8 cellular contexts compared by ENCODE assay signal in genomic region chrX:107701493-107702121, GRCh38.
DNase-seq lines count a peak whose midpoint lies in the region; ATAC-seq and TF ChIP-seq lines count a peak whose summit lies in the region.

No MANE protein-coding gene starts in this region.

- H3K36me3 Mint-ChIP-seq in stimulated activated effector memory CD8-positive, alpha-beta T cell treated with anti-CD3 and anti-CD28 coated beads, Interleukin-12 subunit alpha, Interleukin-12 subunit beta, amount 100 ng/mL, for 72 hours: no peaks in the 10 kb centered on the region

- no peak for TF ChIP-seq CTCF in suprapubic skin (IDR thresholded peaks at IDR 0.05)

- peaks cover 25% of the 10 kb centered on the region for H3K4me1 Mint-ChIP-seq in stimulated activated effector memory CD8-positive, alpha-beta T cell treated with anti-CD3 and anti-CD28 coated beads, Interleukin-12 subunit alpha, Interleukin-12 subunit beta, amount 100 ng/mL, for 72 hours

- H3K9me3 ChIP-seq in suprapubic skin: no peaks in the 10 kb centered on the region

- WGBS in suprapubic skin: 82% methylated on average over 1 of the region's 1 CpG

- no peak overlapping the region for H3K4me3 ChIP-seq in suprapubic skin

- no peak overlapping the region for H3K27ac Mint-ChIP-seq in stimulated activated effector memory CD8-positive, alpha-beta T cell treated with anti-CD3 and anti-CD28 coated beads, Interleukin-12 subunit alpha, Interleukin-12 subunit beta, amount 100 ng/mL, for 72 hours

- peak overlapping the region; percentile 82 for H3K27ac ChIP-seq in suprapubic skin

- peaks cover 24% of the 10 kb centered on the region for H3K4me1 ChIP-seq in suprapubic skin

- H3K27me3 ChIP-seq in suprapubic skin: no peaks in the 10 kb centered on the region

- no peaks in the 10 kb centered on the region for H3K36me3 ChIP-seq in suprapubic skin

- H3K4me3 Mint-ChIP-seq in stimulated activated effector memory CD8-positive, alpha-beta T cell treated with anti-CD3 and anti-CD28 coated beads, Interleukin-12 subunit alpha, Interleukin-12 subunit beta, amount 100 ng/mL, for 72 hours: no peak overlapping the region

- peak in 1 of 2 donors; percentile 12 for TF ChIP-seq POLR2A in suprapubic skin (IDR thresholded peaks at IDR 0.05)

- DNase-seq in SKM-1 treated with dmso at 0.1 percent for 144 hours (lab: John Stamatoyannopoulos, UW; ENCODE audit: unreplicated experiment) (peak; percentile 80), suprapubic skin (ENCODE audit: low spot score in 2 of 2) (peak in 1 of 2 donors; percentile 40), hippocampal formation (lab: John Stamatoyannopoulos, UW) (no peak), AG08395 (ENCODE audit: low spot score) (no peak), globus pallidus (ENCODE audit: low spot score) (no peak)
- DNase-seq in stimulated activated effector memory CD8-positive, alpha-beta T cell treated with anti-CD3 and anti-CD28 coated beads, Interleukin-12 subunit alpha, Interleukin-12 subunit beta, amount 100 ng/mL, for 72 hours (ENCODE audit: low spot score in 2 of 2): no peak

- ATAC-seq in GM19452 (IDR thresholded peaks at IDR 0.05; ENCODE audit: unreplicated experiment): peak; percentile 83
- ATAC-seq in HG03097 (IDR thresholded peaks at IDR 0.05; ENCODE audit: low FRiP score, unreplicated experiment): peak; percentile 82
- ATAC-seq in stimulated activated effector memory CD8-positive, alpha-beta T cell treated with anti-CD3 and anti-CD28 coated beads, Interleukin-12 subunit alpha, Interleukin-12 subunit beta, amount 100 ng/mL, for 72 hours: no peak

- no peak for TF ChIP-seq EP300 in suprapubic skin (IDR thresholded peaks at IDR 0.05)

- H3K9me3 Mint-ChIP-seq in stimulated activated effector memory CD8-positive, alpha-beta T cell treated with anti-CD3 and anti-CD28 coated beads, Interleukin-12 subunit alpha, Interleukin-12 subunit beta, amount 100 ng/mL, for 72 hours: no peaks in the 10 kb centered on the region
